Comparison of ENCODE assay signal across 8 cellular contexts in genomic region chr6:7909323-7910276, GRCh38. TPM values are rescaled to one million over a fixed set of nuclear protein-coding genes. Genes with fewer than 3 reads are reported as not detected.
A peak's percentile ranks its signal among the peaks of the same experiment; 100 is the strongest.
DNase-seq lines count a peak whose midpoint lies in the region; ATAC-seq and TF ChIP-seq lines count a peak whose summit lies in the region.

No MANE protein-coding gene starts in this region.

- no peaks in the 10 kb centered on the region for H3K27me3 ChIP-seq in Peyer's patch
- no peaks in the 10 kb centered on the region for H3K27me3 ChIP-seq in psoas muscle (ENCODE audit: insufficient read depth in 3 of 3, low read length in 2 of 3)

- ATAC-seq in HG03064 (IDR thresholded peaks at IDR 0.05; ENCODE audit: low read depth, unreplicated experiment) (peak; percentile 36), left cardiac atrium (peak; percentile 71 to 81), psoas muscle (peak; percentile 55 to 71 (median 64))

- H3K36me3 ChIP-seq in Peyer's patch (peaks cover 0 to 1% (median 0%) of the 10 kb centered on the region in 3 donors), psoas muscle (ENCODE audit: insufficient read depth in 1 of 2, low read depth in 1 of 2) (peaks cover 0 to under 1% of the 10 kb centered on the region in 2 donors)

- H3K4me3 Mint-ChIP-seq in activated naive CD8-positive, alpha-beta T cell treated with anti-CD3 and anti-CD28 coated beads for 36 hours: peak overlapping the region; percentile 86

- H3K4me1 ChIP-seq in Peyer's patch (peaks cover 0 to 27% (median 8%) of the 10 kb centered on the region in 4 donors), psoas muscle (peaks cover 19% of the 10 kb centered on the region)

- no peak for TF ChIP-seq POLR2A in Peyer's patch (IDR thresholded peaks at IDR 0.05)

- TF ChIP-seq CTCF in AG04449 (IDR thresholded peaks at IDR 0.05; ENCODE audit: insufficient read depth, low read length, missing control alignments): no peak
- TF ChIP-seq CTCF in GM13976 (IDR thresholded peaks at IDR 0.05; ENCODE audit: borderline replicate concordance, control extremely low read depth, extremely low read depth, insufficient read depth, missing control alignments): no peak
- TF ChIP-seq CTCF in Peyer's patch (IDR thresholded peaks at IDR 0.05): no peak
- no peak for TF ChIP-seq CTCF in psoas muscle (IDR thresholded peaks at IDR 0.05)

- 4 to 7% (median 7%) methylated on average over 34 to 66 of the region's 66 CpGs for WGBS in psoas muscle, 3 donors

- peaks cover 14% of the 10 kb centered on the region for H3K36me3 Mint-ChIP-seq in activated naive CD8-positive, alpha-beta T cell treated with anti-CD3 and anti-CD28 coated beads for 36 hours

- H3K27ac ChIP-seq in Peyer's patch (peak overlapping the region; percentile 76 to 86 (median 81)), psoas muscle (peak overlapping the region; percentile 71)

- peak overlapping the region; percentile 78 for H3K4me3 ChIP-seq in AG04449 (ENCODE audit: low read depth, low read length)
- H3K4me3 ChIP-seq in Peyer's patch: peak overlapping the region; percentile 77 to 97 (median 96)
- H3K4me3 ChIP-seq in psoas muscle: peak overlapping the region; percentile 68

- in situ Hi-C loops in GM13976 (cut with MboI; ENCODE audit: low sequenced_read_pairs, unreplicated experiment): loop anchor here (10.0 kb wide), 1 partner anchor 55 kb away; no protein-coding TSS in a partner anchor

- no peaks in the 10 kb centered on the region for H3K9me3 Mint-ChIP-seq in activated naive CD8-positive, alpha-beta T cell treated with anti-CD3 and anti-CD28 coated beads for 36 hours

- peaks cover 12% of the 10 kb centered on the region for H3K4me1 Mint-ChIP-seq in activated naive CD8-positive, alpha-beta T cell treated with anti-CD3 and anti-CD28 coated beads for 36 hours

- no peak for DNase-seq in AG04449 (ENCODE audit: low read depth, low spot score)
- DNase-seq in GM13976 (ENCODE audit: low spot score): peak; percentile 71
- peak in 2 of 3 donors; percentile 72 to 86 for DNase-seq in Peyer's patch
- peak; percentile 61 for DNase-seq in activated naive CD8-positive, alpha-beta T cell treated with anti-CD3 and anti-CD28 coated beads for 36 hours
- DNase-seq in left cardiac atrium: peak; percentile 70
- DNase-seq in psoas muscle: peak; percentile 53 to 78
- no peak for DNase-seq in NCI-H1092 treated with DMSO at 0.1 percent for 48 hours (lab: John Stamatoyannopoulos, UW)

- CTCF ChIA-PET in AG04449 (lab: Yijun Ruan, JAX): interaction anchor here (1.3 to 2.9 kb wide), 3 partner anchors 97 to 187 kb away, joined by 5 to 12 read pairs (median 11); no protein-coding TSS in a partner anchor

- POLR2A ChIA-PET in AG04449 (lab: Yijun Ruan, JAX): interaction anchor here (0.8 kb wide), 1 partner anchor 83 kb away, joined by 3 read pairs; no protein-coding TSS in a partner anchor

- H3K9me3 ChIP-seq in Peyer's patch (no peaks in the 10 kb centered on the region), psoas muscle (no peaks in the 10 kb centered on the region)

- intact Hi-C loops in left cardiac atrium (cut with DNase I): loop anchor here (2.0 to 10.0 kb wide), 3 partner anchors 65 to 185 kb away; partner anchors contain the start of gene BMP6 (in 2 of the 2)
- intact Hi-C loops in psoas muscle (cut with DNase I): loop anchor here (5.0 to 10.0 kb wide), 3 partner anchors 153 to 187 kb away; partner anchors contain the start of gene BLOC1S5 (in 2 of the 2)

- H3K27ac Mint-ChIP-seq in activated naive CD8-positive, alpha-beta T cell treated with anti-CD3 and anti-CD28 coated beads for 36 hours: peak overlapping the region; percentile 70

- H3K27me3 Mint-ChIP-seq in activated naive CD8-positive, alpha-beta T cell treated with anti-CD3 and anti-CD28 coated beads for 36 hours: no peaks in the 10 kb centered on the region

RNA-seq across cellular contexts. Expression of gene TXNDC5, which starts 1.0 kb away (rescaled TPM):
- 100 to 1,000 TPM in 1 of 4 donors, 10 to 100 TPM in 3; 61.7 to 131 (median 87.3) TPM for total RNA-seq in Peyer's patch
- total RNA-seq in activated naive CD8-positive, alpha-beta T cell treated with anti-CD3 and anti-CD28 coated beads for 36 hours: 10 to 100 TPM; 62.1 to 65.0 TPM
- total RNA-seq in left cardiac atrium: 10 to 100 TPM; 65.3 to 80.7 TPM
- 10 to 100 TPM; 15.5 to 33.2 (median 23.4) TPM for total RNA-seq in psoas muscle
- 10 to 100 TPM; 22.0 to 50.2 (median 27.3) TPM for polyA plus RNA-seq in psoas muscle

Comparison
In these comparisons a context has a peak if more than half of its experiments do, and no peak if none do; other contexts are left out.
1. DNase-seq: peak in GM13976 (single experiment), Peyer's patch (2 of 3), activated naive CD8-positive, alpha-beta T cell treated with anti-CD3 and anti-CD28 coated beads for 36 hours (single experiment), left cardiac atrium (single experiment) and psoas muscle (2 of 2); none in AG04449 (single experiment) and NCI-H1092 treated with DMSO at 0.1 percent for 48 hours (single experiment).
2. Peak in every context shown above with its lines, with median percentiles within 50 percentile points of each other: H3K4me3 ChIP-seq and ATAC-seq.